Comparison of ENCODE assay signal across 8 cellular contexts in genomic region chr2:72149556-72150156, GRCh38. TPM values are rescaled to one million over a fixed set of nuclear protein-coding genes. Genes with fewer than 3 reads are reported as not detected.
DNase-seq lines count a peak whose midpoint lies in the region; ATAC-seq and TF ChIP-seq lines count a peak whose summit lies in the region.

No MANE protein-coding gene starts in this region.

- no peak overlapping the region for H3K27ac Mint-ChIP-seq in activated CD8-positive, alpha-beta memory T cell treated with anti-CD3 and anti-CD28 coated beads, Interleukin-2, amount 10 ng/mL, durations not matched to agents 7 days and 5 days

- CTCF ChIA-PET in activated CD8-positive, alpha-beta memory T cell treated with anti-CD3 and anti-CD28 coated beads, Interleukin-2, amount 10 ng/mL, durations not matched to agents 7 days and 5 days (lab: Charles Lee): interaction anchor here (0.6 to 3.6 kb wide), 31 partner anchors 8 to 828 kb away, joined by 3 to 38 read pairs (median 3); no protein-coding TSS in a partner anchor

- peak; percentile 6 for DNase-seq in activated CD4-positive, alpha-beta T cell treated with anti-CD3 and anti-CD28 coated beads for 1 hour
- DNase-seq in activated CD4-positive, alpha-beta T cell treated with anti-CD3 and anti-CD28 coated beads for 4 hours: no peak
- DNase-seq in activated CD8-positive, alpha-beta memory T cell treated with anti-CD3 and anti-CD28 coated beads, Interleukin-2, amount 10 ng/mL, durations not matched to agents 7 days and 5 days: peak; percentile 39
- DNase-seq in left cardiac atrium (peak; percentile 23), sigmoid colon (peak; percentile 63), BE2C (no peak)
- DNase-seq in effector CD4-positive, alpha-beta T cell: no peak

- TF ChIP-seq CTCF in sigmoid colon (IDR thresholded peaks at IDR 0.05): no peak
- no peak for TF ChIP-seq CTCF in BE2C (IDR thresholded peaks at IDR 0.05; ENCODE audit: low read depth, low read length)

- H3K27me3 ChIP-seq in sigmoid colon (peaks cover 38 to 90% (median 47%) of the 10 kb centered on the region in 3 donors), BE2C (peaks cover 56% of the 10 kb centered on the region)

- no peak overlapping the region for H3K27ac ChIP-seq in sigmoid colon

- TF ChIP-seq EP300 in sigmoid colon (IDR thresholded peaks at IDR 0.05): no peak

- peak overlapping the region; percentile 43 for H3K4me3 Mint-ChIP-seq in activated CD8-positive, alpha-beta memory T cell treated with anti-CD3 and anti-CD28 coated beads, Interleukin-2, amount 10 ng/mL, durations not matched to agents 7 days and 5 days

- H3K27me3 Mint-ChIP-seq in activated CD8-positive, alpha-beta memory T cell treated with anti-CD3 and anti-CD28 coated beads, Interleukin-2, amount 10 ng/mL, durations not matched to agents 7 days and 5 days: peaks cover 62% of the 10 kb centered on the region

- no peak for ATAC-seq in activated CD8-positive, alpha-beta memory T cell treated with anti-CD3 and anti-CD28 coated beads, Interleukin-2, amount 10 ng/mL, durations not matched to agents 7 days and 5 days
- ATAC-seq in left cardiac atrium (peak in 1 of 2 donors; percentile 12), HG03457 (IDR thresholded peaks at IDR 0.05; ENCODE audit: unreplicated experiment) (no peak)

- H3K4me1 Mint-ChIP-seq in activated CD8-positive, alpha-beta memory T cell treated with anti-CD3 and anti-CD28 coated beads, Interleukin-2, amount 10 ng/mL, durations not matched to agents 7 days and 5 days: peaks cover 29% of the 10 kb centered on the region

- peaks cover 7% of the 10 kb centered on the region for H3K36me3 Mint-ChIP-seq in activated CD8-positive, alpha-beta memory T cell treated with anti-CD3 and anti-CD28 coated beads, Interleukin-2, amount 10 ng/mL, durations not matched to agents 7 days and 5 days

- H3K4me3 ChIP-seq in sigmoid colon (peak overlapping the region in 3 of 4 donors; percentile 43 to 55 (median 44)), BE2C (ENCODE audit: low read depth, low read length) (no peak overlapping the region)

- peaks cover 2% of the 10 kb centered on the region for H3K9me3 Mint-ChIP-seq in activated CD8-positive, alpha-beta memory T cell treated with anti-CD3 and anti-CD28 coated beads, Interleukin-2, amount 10 ng/mL, durations not matched to agents 7 days and 5 days (ENCODE audit: low read depth)

- TF ChIP-seq POLR2A in sigmoid colon (IDR thresholded peaks at IDR 0.05): no peak

- H3K36me3 ChIP-seq in sigmoid colon (no peaks in the 10 kb centered on the region), BE2C (no peaks in the 10 kb centered on the region)

- 1 to 3% methylated on average over 45 of the region's 45 CpGs for WGBS in sigmoid colon, 2 donors

- H3K4me1 ChIP-seq in sigmoid colon (peaks cover 0 to 54% (median 51%) of the 10 kb centered on the region in 4 donors), BE2C (no peaks in the 10 kb centered on the region)

- H3K9me3 ChIP-seq in sigmoid colon (no peaks in the 10 kb centered on the region), BE2C (no peaks in the 10 kb centered on the region)

- intact Hi-C loops in left cardiac atrium (cut with DNase I): loop anchor here (2.0 to 10.0 kb wide), 7 partner anchors 225 to 601 kb away; no protein-coding TSS in a partner anchor
- intact Hi-C loops in sigmoid colon (cut with DNase I): loop anchor here (1.0 to 10.0 kb wide), 8 partner anchors 225 to 922 kb away; partner anchors contain the start of gene PAIP2B

RNA-seq across cellular contexts. Expression of gene CYP26B1, which starts 2.0 kb away (rescaled TPM):
- total RNA-seq in activated CD8-positive, alpha-beta memory T cell treated with anti-CD3 and anti-CD28 coated beads, Interleukin-2, amount 10 ng/mL, durations not matched to agents 7 days and 5 days: not detected
- total RNA-seq in left cardiac atrium (10 to 100 TPM in 1 of 2 donors, 1 to 10 TPM in 1; 8.5 to 21.0 TPM), sigmoid colon (1 to 10 TPM in 3 of 4 donors, under 1 TPM in 1; 0.68 to 5.0 (median 3.0) TPM)
- polyA plus RNA-seq in sigmoid colon: 1 to 10 TPM in 2 of 3 donors, under 1 TPM in 1; 0.46 to 2.8 (median 1.2) TPM
- polyA plus RNA-seq in BE2C (2012; ENCODE audit: insufficient read depth, insufficient read length, low read depth): 0.52 TPM

Comparison
In these comparisons a context has a peak if more than half of its experiments do, and no peak if none do; other contexts are left out.
1. DNase-seq: peak in activated CD4-positive, alpha-beta T cell treated with anti-CD3 and anti-CD28 coated beads for 1 hour (single experiment), activated CD8-positive, alpha-beta memory T cell treated with anti-CD3 and anti-CD28 coated beads, Interleukin-2, amount 10 ng/mL, durations not matched to agents 7 days and 5 days (single experiment), left cardiac atrium (single experiment) and sigmoid colon (single experiment); none in activated CD4-positive, alpha-beta T cell treated with anti-CD3 and anti-CD28 coated beads for 4 hours (0 of 2), BE2C (single experiment) and effector CD4-positive, alpha-beta T cell (single experiment).